Comparison of ENCODE assay signal across 31 cellular contexts in genomic region chr20:18180815-18181214, GRCh38.
"Had no signal": no experiment of that assay in that cellular context is flagged by ENCODE, and none has a peak within 500 bp of the region (broad histone marks: within the 10 kb centered on the region; RNA-seq: fewer than 3 reads in every experiment).

No MANE protein-coding gene starts in this region.

- H3K27ac ChIP-seq: ascending aorta, cardiac muscle cell, SJCRH30, SK-N-MC, WERI-Rb-1 had no signal

- H3K27me3 Mint-ChIP-seq: activated CD4-positive, alpha-beta T cell treated with anti-CD3 and anti-CD28 coated beads, Interleukin-2, amount 10 ng/mL, durations not matched to agents 24 days and 14 days; activated naive CD4-positive, alpha-beta T cell treated with anti-CD3 and anti-CD28 coated beads, Interleukin-2, amount 50 U/mL, for 24 hours; activated naive CD8-positive, alpha-beta T cell treated with anti-CD3 and anti-CD28 coated beads, Interleukin-2, amount 10 ng/mL, durations not matched to agents 7 days and 5 days; activated T-cell treated with anti-CD3 and anti-CD28 coated beads, Interleukin-2, amount 50 U/mL, for 24 hours had no signal

- H3K4me1 ChIP-seq: ascending aorta, SJCRH30 had no signal

- H3K27me3 ChIP-seq: ascending aorta, cardiac muscle cell, MG63, SJCRH30 had no signal

- ATAC-seq: activated CD8-positive, alpha-beta T cell treated with anti-CD3 and anti-CD28 coated beads, Interleukin-2, amount 10 ng/mL, durations not matched to agents 7 days and 5 days had no signal

- H3K9me3 ChIP-seq: MG63 had no signal

- H3K9me3 Mint-ChIP-seq: activated naive CD4-positive, alpha-beta T cell treated with anti-CD3 and anti-CD28 coated beads, Interleukin-2, amount 50 U/mL, for 24 hours had no signal

- H3K4me3 Mint-ChIP-seq: activated CD4-positive, alpha-beta T cell treated with anti-CD3 and anti-CD28 coated beads, Interleukin-2, amount 10 ng/mL, durations not matched to agents 24 days and 14 days; activated CD8-positive, alpha-beta T cell treated with anti-CD3 and anti-CD28 coated beads, Interleukin-2, amount 10 ng/mL, durations not matched to agents 7 days and 5 days; activated naive CD4-positive, alpha-beta T cell treated with anti-CD3 and anti-CD28 coated beads, Interleukin-2, amount 50 U/mL, for 24 hours; activated naive CD8-positive, alpha-beta T cell treated with anti-CD3 and anti-CD28 coated beads, Interleukin-2, amount 10 ng/mL, durations not matched to agents 7 days and 5 days; activated T-cell treated with anti-CD3 and anti-CD28 coated beads, Interleukin-2, amount 50 U/mL, for 24 hours had no signal

- H3K4me1 Mint-ChIP-seq: activated CD4-positive, alpha-beta T cell treated with anti-CD3 and anti-CD28 coated beads, Interleukin-2, amount 10 ng/mL, durations not matched to agents 24 days and 14 days; activated naive CD4-positive, alpha-beta T cell treated with anti-CD3 and anti-CD28 coated beads, Interleukin-2, amount 50 U/mL, for 24 hours; activated naive CD8-positive, alpha-beta T cell treated with anti-CD3 and anti-CD28 coated beads, Interleukin-2, amount 10 ng/mL, durations not matched to agents 7 days and 5 days had no signal

- H3K4me3 ChIP-seq: ascending aorta, cardiac muscle cell, MG63, SJCRH30, SK-N-MC had no signal

- H3K27ac Mint-ChIP-seq: activated CD4-positive, alpha-beta T cell treated with anti-CD3 and anti-CD28 coated beads, Interleukin-2, amount 10 ng/mL, durations not matched to agents 24 days and 14 days; activated CD8-positive, alpha-beta T cell treated with anti-CD3 and anti-CD28 coated beads, Interleukin-2, amount 10 ng/mL, durations not matched to agents 7 days and 5 days; activated naive CD4-positive, alpha-beta T cell treated with anti-CD3 and anti-CD28 coated beads, Interleukin-2, amount 50 U/mL, for 24 hours; activated naive CD8-positive, alpha-beta T cell treated with anti-CD3 and anti-CD28 coated beads, Interleukin-2, amount 10 ng/mL, durations not matched to agents 7 days and 5 days; activated T-cell treated with anti-CD3 and anti-CD28 coated beads, Interleukin-2, amount 50 U/mL, for 24 hours; activated T-helper 2 cell treated with anti-CD3 and anti-CD28 coated beads, Interferon-gamma antibody, Interleukin-2, Interleukin-4, amounts not matched to agents 10 μg/mL and 5 μg/mL and 100 μg/mL, durations not matched to agents 14 hours and 24 hours and 36 hours had no signal

- DNase-seq: activated CD4-positive, alpha-beta T cell treated with anti-CD3 and anti-CD28 coated beads, Interleukin-2, amount 10 ng/mL, durations not matched to agents 24 days and 14 days; activated CD4-positive, alpha-beta T cell treated with anti-CD3 and anti-CD28 coated beads, Interleukin-2, amount 50 U/mL, for 4 hours; activated CD8-positive, alpha-beta T cell treated with anti-CD3 and anti-CD28 coated beads, Interleukin-2, amount 10 ng/mL, durations not matched to agents 7 days and 5 days; activated gamma-delta T cell; activated naive CD4-positive, alpha-beta T cell treated with Interleukin-2 at 50 U/mL for 16 hours; activated naive CD8-positive, alpha-beta T cell treated with anti-CD3 and anti-CD28 coated beads, Interleukin-2, amount 10 ng/mL, durations not matched to agents 7 days and 5 days; activated T-cell treated with anti-CD3 and anti-CD28 coated beads, Interleukin-2, amount 50 U/mL, for 24 hours; amygdala; Kasumi-1; KG1; MG63; NCI-H1048; NCI-H1105 treated with DMSO at 0.1 percent for 48 hours; NCI-H1436; NCI-H1694; NCI-H1930; NCI-H2081 treated with DMSO at 0.1 percent for 48 hours; NCI-H345; NCI-H510A; NCI-H526; NCI-H748 treated with DMSO at 0.1 percent for 48 hours; NK-92 treated with Interleukin-12 subunit alpha and Interleukin-12 subunit beta, amount 100 ng/mL, for 24 hours; SHP77; SJCRH30; T1000; WERI-Rb-1 had no signal
